ENCODE assay signal across 8 cellular contexts in the genomic region with DNA sequence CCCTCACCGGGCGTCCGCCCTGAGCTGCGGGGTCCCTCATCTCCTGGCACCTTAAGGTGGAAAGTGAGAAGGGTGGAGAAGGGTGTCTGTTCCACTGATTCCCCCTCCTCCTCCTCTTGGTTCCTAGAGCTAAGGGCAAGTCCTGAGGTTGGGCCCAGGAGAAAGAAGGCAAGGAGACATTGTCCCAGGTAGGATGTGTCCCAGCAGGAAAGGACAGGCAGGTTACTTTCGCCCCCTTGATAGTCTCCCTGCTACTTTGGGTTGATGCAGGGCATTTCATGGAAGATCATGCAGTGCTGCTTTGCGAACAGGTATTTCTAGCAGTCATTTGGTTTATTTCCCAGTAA. TPM values are rescaled to one million over a fixed set of nuclear protein-coding genes. Genes with fewer than 3 reads are reported as not detected.
A peak's percentile ranks its signal among the peaks of the same experiment; 100 is the strongest.
DNase-seq lines count a peak whose midpoint lies in the region; ATAC-seq and TF ChIP-seq lines count a peak whose summit lies in the region.

No MANE protein-coding gene starts in this region.

- H3K36me3 ChIP-seq in Caco-2 (ENCODE audit: control insufficient read depth, insufficient read depth, low read length): no peaks in the 10 kb centered on the region; the same call in 1 of the 2 replicates
- no peaks in the 10 kb centered on the region for H3K36me3 ChIP-seq in PC-9 (ENCODE audit: low read depth)

- H3K4me3 ChIP-seq in Caco-2 (ENCODE audit: low read depth, low read length) (peak overlapping the region; percentile 67), PC-9 (peak overlapping the region; percentile 94), fibroblast of mammary gland (ENCODE audit: control insufficient read depth, low read depth, low read length) (peak overlapping the region; percentile 77)

- 0 out of 2 replicates have a peak, but pooled peaks cover 8% of the 10 kb centered on the region for H3K4me1 ChIP-seq in Caco-2
- peaks cover 9% of the 10 kb centered on the region for H3K4me1 ChIP-seq in PC-9 (replicated peaks; ENCODE audit: insufficient read depth)

- H3K4me1 Mint-ChIP-seq in Caco-2 (ENCODE audit: low read depth, unreplicated experiment) (no peaks in the 10 kb centered on the region), osteocyte (ENCODE audit: unreplicated experiment) (peaks cover 13% of the 10 kb centered on the region), natural killer cell (no peaks in the 10 kb centered on the region)

- H3K27ac Mint-ChIP-seq in Caco-2 (ENCODE audit: unreplicated experiment) (peak overlapping the region; percentile 85), osteocyte (ENCODE audit: unreplicated experiment) (no peak overlapping the region), natural killer cell (no peak overlapping the region)

- no peaks in the 10 kb centered on the region for H3K27me3 Mint-ChIP-seq in Caco-2 (ENCODE audit: insufficient read depth, unreplicated experiment)
- H3K27me3 Mint-ChIP-seq in osteocyte (ENCODE audit: unreplicated experiment): peaks cover 32% of the 10 kb centered on the region
- H3K27me3 Mint-ChIP-seq in natural killer cell (ENCODE audit: low read depth in 2 of 2): peaks cover 8 to 21% of the 10 kb centered on the region in 2 donors

- H3K27ac ChIP-seq in PC-9: no peak overlapping the region

- no peak for ATAC-seq in natural killer cell
- ATAC-seq in HG02852 (IDR thresholded peaks at IDR 0.05; ENCODE audit: unreplicated experiment): no peak

- peak overlapping the region; percentile 97 for H3K4me2 ChIP-seq in PC-9

- no peaks in the 10 kb centered on the region for H3K36me3 Mint-ChIP-seq in Caco-2 (ENCODE audit: insufficient read depth, unreplicated experiment)
- H3K36me3 Mint-ChIP-seq in osteocyte (ENCODE audit: unreplicated experiment): no peaks in the 10 kb centered on the region
- H3K36me3 Mint-ChIP-seq in natural killer cell: no peaks in the 10 kb centered on the region

- H3K9me3 Mint-ChIP-seq in Caco-2 (ENCODE audit: unreplicated experiment) (no peaks in the 10 kb centered on the region), osteocyte (ENCODE audit: unreplicated experiment) (no peaks in the 10 kb centered on the region), natural killer cell (no peaks in the 10 kb centered on the region)

- H4K20me1 ChIP-seq in PC-9 (ENCODE audit: insufficient read depth): no peaks in the 10 kb centered on the region

- BruUV-seq in Caco-2 (replicated peaks; lab: Mats Ljungman, UMichigan): no TSS peak
- no TSS peak for BruUV-seq in PC-9 (replicated peaks; lab: Mats Ljungman, UMichigan)

- POLR2A ChIA-PET in Caco-2 (lab: Charles Lee) (interaction anchor here (1.7 kb wide), 1 partner anchor 64 kb away, joined by 6 read pairs; no protein-coding TSS in a partner anchor), PC-9 (lab: Charles Lee; ENCODE audit: unreplicated experiment) (interaction anchor here (0.6 kb wide), 2 partner anchors 497 to 1915 kb away, joined by 4 to 19 read pairs; no protein-coding TSS in a partner anchor)

- intact Hi-C loops in Caco-2 (cut with micrococcal nuclease; ENCODE audit: unreplicated experiment): loop anchor here (1.0 kb wide), 1 partner anchor 24 kb away; no protein-coding TSS in a partner anchor
- intact Hi-C loops in PC-9 (cut with micrococcal nuclease; ENCODE audit: unreplicated experiment): no loop called here
- intact Hi-C loops in natural killer cell (cut with micrococcal nuclease): no loop called here

- peak overlapping the region; percentile 98 for H2AFZ ChIP-seq in PC-9

- H3K27me3 ChIP-seq in Caco-2 (replicated peaks; ENCODE audit: control insufficient read depth, insufficient read depth, low read length) (no peaks in the 10 kb centered on the region), PC-9 (ENCODE audit: insufficient read depth, low read depth) (no peaks in the 10 kb centered on the region)

- CTCF ChIA-PET in Caco-2 (lab: Charles Lee) (interaction anchor here (0.6 to 1.9 kb wide), 10 partner anchors 12 to 1708 kb away, joined by 3 to 13 read pairs (median 4); a partner anchor contains a TSS), PC-9 (lab: Charles Lee) (interaction anchor here (0.6 to 1.3 kb wide), 6 partner anchors 23 to 216 kb away, joined by 3 to 20 read pairs (median 4); a partner anchor contains a TSS)

- no peaks in the 10 kb centered on the region for H3K79me2 ChIP-seq in PC-9 (ENCODE audit: low read depth)

- H3K9me3 ChIP-seq in Caco-2: no peaks in the 10 kb centered on the region
- H3K9me3 ChIP-seq in PC-9 (ENCODE audit: insufficient read depth, low read depth): no peaks in the 10 kb centered on the region

- H3F3A ChIP-seq in PC-9 (ENCODE audit: insufficient read depth, low read depth): no peaks in the 10 kb centered on the region

- no peak overlapping the region for H3K4me3 Mint-ChIP-seq in Caco-2 (ENCODE audit: unreplicated experiment)
- H3K4me3 Mint-ChIP-seq in osteocyte (ENCODE audit: unreplicated experiment): peak overlapping the region; percentile 68
- H3K4me3 Mint-ChIP-seq in natural killer cell: no peak overlapping the region

- DNase-seq in Caco-2 (peak in 1 of 2 experiments; percentile 34), PC-9 (no peak), fibroblast of mammary gland (ENCODE audit: low read depth) (no peak), osteocyte (ENCODE audit: extremely low spot score, unreplicated experiment) (no peak), natural killer cell (no peak), DMS53 treated with DMSO at 0.1 percent for 48 hours (lab: John Stamatoyannopoulos, UW; ENCODE audit: unreplicated experiment) (no peak), A172 (ENCODE audit: low spot score) (no peak)

- TF ChIP-seq CTCF in Caco-2 (IDR thresholded peaks at IDR 0.05; ENCODE audit: insufficient read depth in 1 of 2, low read depth in 1 of 2, low read length in 1 of 2, severe bottlenecking in 1 of 2, unreplicated experiment in 1 of 2) (no peak), PC-9 (conservative IDR thresholded peaks at IDR 0.05) (no peak), fibroblast of mammary gland (conservative IDR thresholded peaks at IDR 0.05; ENCODE audit: control insufficient read depth, insufficient read depth, low read depth, low read length) (no peak), osteocyte (IDR thresholded peaks at IDR 0.05) (no peak), natural killer cell (IDR thresholded peaks at IDR 0.05) (no peak)

- H3K9me2 ChIP-seq in PC-9 (ENCODE audit: insufficient read depth): no peaks in the 10 kb centered on the region

RNA-seq across cellular contexts. Expression of a gene that starts 0.6 kb away (rescaled TPM):
- total RNA-seq in Caco-2 (2022) (12.7 and 13.5 TPM in 2 replicates), PC-9 (2021) (10.1 and 10.4 TPM in 2 replicates), osteocyte (not detected in 2 replicates), natural killer cell (under 1 TPM in 2 of 3 donors, not detected in 1; 0.05 to 0.16 TPM)
- 2.5 and 18.5 TPM in 2 replicates for total RNA-seq in A172 (2014; rRNA removed; shearing (Covaris generic))

RNA-seq across cellular contexts. Expression of a gene that starts 32.9 kb away (rescaled TPM):
- total RNA-seq in Caco-2 (2022): 4.8 and 7.4 TPM in 2 replicates
- 15.0 and 18.5 TPM in 2 replicates for total RNA-seq in PC-9 (2021)
- 0.86 and 1.1 TPM in 2 replicates for total RNA-seq in osteocyte
- under 1 TPM in 1 of 3 donors, not detected in 2; 0.13 TPM for total RNA-seq in natural killer cell
- total RNA-seq in A172 (2014; rRNA removed; shearing (Covaris generic)): 2.1 and 5.1 TPM in 2 replicates

RNA-seq across cellular contexts. Expression of a gene that starts 57.9 kb away (rescaled TPM):
- 30.2 and 33.6 TPM in 2 replicates for total RNA-seq in Caco-2 (2022)
- total RNA-seq in PC-9 (2021): 6.3 and 6.5 TPM in 2 replicates
- not detected in 2 replicates for total RNA-seq in osteocyte
- not detected for total RNA-seq in natural killer cell
- 0.83 and 1.5 TPM in 2 replicates for total RNA-seq in A172 (2014; rRNA removed; shearing (Covaris generic))
